ENCODE assay signal across 8 cellular contexts in genomic region chr5:139667730-139668063, GRCh38. TPM values are rescaled to one million over a fixed set of nuclear protein-coding genes. Genes with fewer than 3 reads are reported as not detected.
A peak's percentile ranks its signal among the peaks of the same experiment; 100 is the strongest.
DNase-seq lines count a peak whose midpoint lies in the region; ATAC-seq and TF ChIP-seq lines count a peak whose summit lies in the region.

No MANE protein-coding gene starts in this region.

- DNase-seq in HAP-1 (ENCODE audit: low spot score in 2 of 2) (no peak), T1000 (lab: John Stamatoyannopoulos, UW) (peak; percentile 72), fibroblast of villous mesenchyme (ENCODE audit: low read depth) (no peak), SK-N-DZ (ENCODE audit: low spot score) (no peak), DMS79 treated with DMSO at 0.1 percent for 48 hours (lab: John Stamatoyannopoulos, UW) (no peak), foreskin melanocyte (no peak)
- DNase-seq in stimulated activated naive B cell treated with anti-CD40 and anti-IgM and Interleukin-4, amounts not matched to agents 10 μg/mL and 1 μg/mL and 100 μg/mL, for 72 hours, result no peak

- H3K36me3 ChIP-seq in HAP-1 (replicated peaks), result no peaks in the 10 kb centered on the region

- H3K4me3 Mint-ChIP-seq in stimulated activated naive B cell treated with anti-CD40 and anti-IgM and Interleukin-4, amounts not matched to agents 10 μg/mL and 1 μg/mL and 100 μg/mL, for 72 hours, result peak overlapping the region; percentile 83 to 93

- H3K9me3 ChIP-seq in HAP-1, result no peaks in the 10 kb centered on the region

- peak overlapping the region; percentile 6; the same call in 1 of the 2 replicates for H3K4me3 ChIP-seq in HAP-1
- peak overlapping the region; percentile 38 for H3K4me3 ChIP-seq in fibroblast of villous mesenchyme (ENCODE audit: low read depth, low read length)

- peaks cover 80 to 98% of the 10 kb centered on the region in 2 donors for H3K4me1 Mint-ChIP-seq in stimulated activated naive B cell treated with anti-CD40 and anti-IgM and Interleukin-4, amounts not matched to agents 10 μg/mL and 1 μg/mL and 100 μg/mL, for 72 hours

- in situ Hi-C loops in HAP-1 (cut with MboI; ENCODE audit: low sequenced_read_pairs), result no loop called here

- TF ChIP-seq CTCF in fibroblast of villous mesenchyme (IDR thresholded peaks at IDR 0.05; ENCODE audit: insufficient read depth, low read depth, low read length), result no peak

- H3K36me3 Mint-ChIP-seq in stimulated activated naive B cell treated with anti-CD40 and anti-IgM and Interleukin-4, amounts not matched to agents 10 μg/mL and 1 μg/mL and 100 μg/mL, for 72 hours, result peaks cover 4 to 36% of the 10 kb centered on the region in 2 donors

- no peak for ATAC-seq in stimulated activated naive B cell treated with anti-CD40 and anti-IgM and Interleukin-4, amounts not matched to agents 10 μg/mL and 1 μg/mL and 100 μg/mL, for 72 hours (replicated peaks)
- no peak for ATAC-seq in GM21515 (IDR thresholded peaks at IDR 0.05; ENCODE audit: unreplicated experiment)

- H3K27ac Mint-ChIP-seq in stimulated activated naive B cell treated with anti-CD40 and anti-IgM and Interleukin-4, amounts not matched to agents 10 μg/mL and 1 μg/mL and 100 μg/mL, for 72 hours, result peak overlapping the region; percentile 90

- H3K27me3 ChIP-seq in HAP-1 (ENCODE audit: low read depth), result no peaks in the 10 kb centered on the region

- H3K4me1 ChIP-seq in HAP-1, result peaks cover 18% of the 10 kb centered on the region

- H3K27me3 Mint-ChIP-seq in stimulated activated naive B cell treated with anti-CD40 and anti-IgM and Interleukin-4, amounts not matched to agents 10 μg/mL and 1 μg/mL and 100 μg/mL, for 72 hours, result no peaks in the 10 kb centered on the region

- H3K9me3 Mint-ChIP-seq in stimulated activated naive B cell treated with anti-CD40 and anti-IgM and Interleukin-4, amounts not matched to agents 10 μg/mL and 1 μg/mL and 100 μg/mL, for 72 hours, result no peaks in the 10 kb centered on the region

RNA-seq across cellular contexts. Expression of gene CXXC5, which starts 19.5 kb away (rescaled TPM):
- total RNA-seq in fibroblast of villous mesenchyme, result 75.4 and 79.5 TPM in 2 replicates
- polyA plus RNA-seq in SK-N-DZ (2014; cell fraction: cytosol; rRNA removed), result 24.9 and 31.1 TPM in 2 replicates
- 15.4 and 23.8 TPM in 2 replicates for polyA plus RNA-seq in SK-N-DZ (2014; cell fraction: nucleus; rRNA removed)
